12 cellular contexts compared by ENCODE assay signal in the genomic region with DNA sequence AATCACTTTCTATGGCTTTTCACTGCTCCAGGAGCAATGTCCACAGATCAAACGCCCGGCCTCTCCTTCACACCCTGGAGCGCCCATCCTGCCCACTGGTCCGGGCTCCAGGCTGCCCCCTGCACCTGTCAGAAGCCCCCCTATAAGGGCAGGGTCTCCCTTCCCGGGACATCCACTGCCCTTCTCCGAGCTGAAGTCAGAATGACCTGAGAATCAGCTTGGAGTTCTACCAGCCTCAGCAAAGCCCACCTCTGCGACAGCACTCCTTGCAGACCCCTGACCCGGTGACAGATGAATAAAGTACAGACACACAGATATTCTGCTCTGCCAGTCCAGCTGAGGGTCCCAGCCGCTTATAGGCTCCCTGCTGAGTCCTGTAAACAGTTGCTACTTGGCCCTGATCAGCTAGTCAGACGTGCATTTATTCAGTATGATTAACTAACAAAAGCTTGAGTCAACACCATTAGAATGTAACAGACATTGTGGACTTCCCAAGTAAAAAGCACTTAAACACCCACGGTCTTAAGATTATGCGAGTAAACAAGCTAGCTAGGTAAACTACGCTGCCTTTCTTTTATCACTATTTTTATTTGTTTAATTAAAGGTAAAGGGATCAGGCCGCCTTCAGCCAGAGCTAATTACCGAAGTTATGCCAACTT. TPM values are rescaled to one million over a fixed set of nuclear protein-coding genes. Genes with fewer than 3 reads are reported as not detected.
DNase-seq lines count a peak whose midpoint lies in the region; ATAC-seq and TF ChIP-seq lines count a peak whose summit lies in the region.
"Had no signal": no experiment of that assay in that cellular context is flagged by ENCODE, and none has a peak within 500 bp of the region (broad histone marks: within the 10 kb centered on the region; RNA-seq: fewer than 3 reads in every experiment).

No MANE protein-coding gene starts in this region.

- in situ Hi-C loops in HAP-1 (cut with MboI; ENCODE audit: low sequenced_read_pairs): loop anchor here (25.0 kb wide), 1 partner anchor 477 kb away; a partner anchor contains a TSS

- peaks cover 68 to 81% (median 75%) of the 10 kb centered on the region in 10 experiments for H3K4me1 ChIP-seq in BLaER1 treated with 17β-estradiol and CSF1 and Interleukin-3, amounts not matched to agents 10 nM and 100 nM
- peaks cover 8% of the 10 kb centered on the region for H3K4me1 ChIP-seq in HAP-1

- peak in 1 of 2 experiments; percentile 65 for DNase-seq in HAP-1 (ENCODE audit: low spot score in 2 of 2)
- DNase-seq in fibroblast of the aortic adventitia (ENCODE audit: low read depth): peak; percentile 24
- DNase-seq in iPS-NIHi11 (ENCODE audit: low spot score): no peak
- DNase-seq in SIG-M5 treated with dmso at 0.1 percent for 504 hours (lab: John Stamatoyannopoulos, UW; ENCODE audit: unreplicated experiment): no peak
- DNase-seq: activated gamma-delta T cell; left ventricle myocardium superior; NCI-H2029 treated with DMSO at 0.1 percent for 48 hours; stimulated activated naive B cell treated with anti-CD40 and anti-IgM and Interleukin-4, amounts not matched to agents 10 μg/mL and 1 μg/mL and 100 μg/mL, for 72 hours had no signal

- peaks cover 67 to 98% (median 97%) of the 10 kb centered on the region in 11 experiments; a peak in 21 of 22 replicates for H4K20me1 ChIP-seq in BLaER1 treated with 17β-estradiol and CSF1 and Interleukin-3, amounts not matched to agents 10 nM and 100 nM

- peak overlapping the region in 10 of 11 experiments; percentile 15 to 98 (median 84); a peak in 15 of 22 replicates for H3K9ac ChIP-seq in BLaER1 treated with 17β-estradiol and CSF1 and Interleukin-3, amounts not matched to agents 10 nM and 100 nM

- ATAC-seq in GM18520 (IDR thresholded peaks at IDR 0.05; ENCODE audit: unreplicated experiment) (no peak), GM21381 (IDR thresholded peaks at IDR 0.05; ENCODE audit: unreplicated experiment) (no peak)
- ATAC-seq: left ventricle myocardium superior; stimulated activated naive B cell treated with anti-CD40 and anti-IgM and Interleukin-4, amounts not matched to agents 10 μg/mL and 1 μg/mL and 100 μg/mL, for 72 hours had no signal

- no peaks in the 10 kb centered on the region for H3K27me3 ChIP-seq in BLaER1 treated with 17β-estradiol and CSF1 and Interleukin-3, amounts not matched to agents 10 nM and 100 nM
- no peaks in the 10 kb centered on the region for H3K27me3 ChIP-seq in HAP-1 (ENCODE audit: low read depth)

- H3K4me2 ChIP-seq in BLaER1 treated with 17β-estradiol and CSF1 and Interleukin-3, amounts not matched to agents 10 nM and 100 nM: peak overlapping the region; percentile 84 to 100 (median 93)

- TF ChIP-seq CTCF in VCaP (conservative IDR thresholded peaks at IDR 0.05) (no peak), fibroblast of the aortic adventitia (IDR thresholded peaks at IDR 0.05; ENCODE audit: insufficient read depth, low read length) (no peak)

- H3K9me3 ChIP-seq in BLaER1 treated with 17β-estradiol and CSF1 and Interleukin-3, amounts not matched to agents 10 nM and 100 nM (replicated peaks in 1 of 11): no peaks in the 10 kb centered on the region
- H3K9me3 ChIP-seq in HAP-1: no peaks in the 10 kb centered on the region

- peaks cover 0 to 84% (median 62%) of the 10 kb centered on the region in 11 experiments; a peak in 18 of 22 replicates for H3K36me3 ChIP-seq in BLaER1 treated with 17β-estradiol and CSF1 and Interleukin-3, amounts not matched to agents 10 nM and 100 nM
- peaks cover 54% of the 10 kb centered on the region for H3K36me3 ChIP-seq in HAP-1 (replicated peaks)

- H3K4me3 ChIP-seq in BLaER1 treated with 17β-estradiol and CSF1 and Interleukin-3, amounts not matched to agents 10 nM and 100 nM: peak overlapping the region in 6 of 10 experiments; percentile 11 to 97 (median 90); a peak in 11 of 20 replicates
- H3K4me3 ChIP-seq in HAP-1: peak overlapping the region; percentile 81
- H3K4me3 ChIP-seq in fibroblast of the aortic adventitia (ENCODE audit: low read depth, low read length): no peak overlapping the region

- H3K27ac ChIP-seq in BLaER1 treated with 17β-estradiol and CSF1 and Interleukin-3, amounts not matched to agents 10 nM and 100 nM: no peak overlapping the region
- H3K27ac ChIP-seq in VCaP: 0 out of 2 replicates have a peak overlapping the region, but pooled peaks have one; percentile 2

RNA-seq across cellular contexts. Expression of a gene that starts 4.8 kb away (rescaled TPM):
- total RNA-seq in fibroblast of the aortic adventitia (ENCODE audit: low replicate concordance): 3.7 and 42.8 TPM in 2 replicates
